Comparison of ENCODE assay signal across 17 cellular contexts in the genomic region with DNA sequence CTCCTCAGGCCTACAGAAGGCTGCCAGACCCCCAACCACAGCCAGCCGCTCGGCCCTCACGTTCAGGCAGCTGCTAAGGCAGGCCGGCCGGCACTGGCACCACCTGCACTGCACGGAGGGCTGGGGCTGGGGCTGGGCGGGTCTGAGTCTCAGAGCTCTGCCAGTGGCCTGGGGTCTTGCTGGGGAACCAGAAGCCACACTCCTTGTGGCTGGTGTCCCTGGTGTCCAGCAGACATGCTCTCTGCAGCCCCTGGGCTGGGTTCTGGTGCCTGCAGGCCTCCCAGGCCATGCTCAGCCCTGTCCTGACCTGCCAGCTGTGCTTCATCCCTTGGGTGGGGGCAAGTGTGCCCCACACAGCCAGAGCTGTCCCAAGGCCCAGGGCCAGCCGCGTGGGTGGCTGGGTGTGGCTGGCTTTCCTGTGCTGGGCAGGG. TPM values are rescaled to one million over a fixed set of nuclear protein-coding genes. Genes with fewer than 3 reads are reported as not detected.
A peak's percentile ranks its signal among the peaks of the same experiment; 100 is the strongest.
DNase-seq lines count a peak whose midpoint lies in the region; ATAC-seq, FAIRE-seq and TF ChIP-seq lines count a peak whose summit lies in the region.
"Had no signal": no experiment of that assay in that cellular context is flagged by ENCODE, and none has a peak within 500 bp of the region (broad histone marks: within the 10 kb centered on the region; RNA-seq: fewer than 3 reads in every experiment).

No MANE protein-coding gene starts in this region.

- POLR2A ChIA-PET in Panc1 (lab: Charles Lee): no interaction called here
- POLR2A ChIA-PET in naive thymus-derived CD4-positive, alpha-beta T cell (lab: Charles Lee): no interaction called here

- CTCF ChIA-PET in Panc1 (lab: Charles Lee): no interaction called here
- CTCF ChIA-PET in naive thymus-derived CD4-positive, alpha-beta T cell (lab: Charles Lee): no interaction called here

- no peaks in the 10 kb centered on the region for H3K9me3 ChIP-seq in GM23248 (ENCODE audit: low read depth)
- no peaks in the 10 kb centered on the region for H3K9me3 ChIP-seq in Panc1 (ENCODE audit: control insufficient read depth, insufficient read depth, low read depth, low read length)
- H3K9me3 ChIP-seq in lower lobe of right lung: no peaks in the 10 kb centered on the region
- no peaks in the 10 kb centered on the region for H3K9me3 ChIP-seq in tibial nerve
- no peaks in the 10 kb centered on the region for H3K9me3 ChIP-seq in naive thymus-derived CD4-positive, alpha-beta T cell (ENCODE audit: control insufficient read depth in 2 of 3, low read length in 3 of 3)
- no peaks in the 10 kb centered on the region for H3K9me3 ChIP-seq in kidney (ENCODE audit: control insufficient read depth in 1 of 2, low read length in 2 of 2)
- H3K9me3 ChIP-seq: Caco-2, thyroid gland had no signal

- no peaks in the 10 kb centered on the region for H3K36me3 Mint-ChIP-seq in naive thymus-derived CD4-positive, alpha-beta T cell
- H3K36me3 Mint-ChIP-seq: activated naive CD4-positive, alpha-beta T cell treated with anti-CD3 and anti-CD28 coated beads, Interleukin-2, amount 50 U/mL, for 72 hours; stimulated activated memory B cell treated with anti-CD40 and anti-IgM and Interleukin-4, amounts not matched to agents 10 μg/mL and 1 μg/mL and 100 μg/mL, for 72 hours; T-cell had no signal

- no peak for FAIRE-seq in kidney (lab: Jason Lieb, UNC)

- ATAC-seq in Panc1 (no peak), lower lobe of right lung (no peak)
- ATAC-seq in naive thymus-derived CD4-positive, alpha-beta T cell: no peak
- ATAC-seq: activated CD4-positive, alpha-beta T cell treated with anti-CD3 and anti-CD28 coated beads for 36 hours; activated naive CD4-positive, alpha-beta T cell treated with anti-CD3 and anti-CD28 coated beads, Interleukin-2, amount 50 U/mL, for 72 hours; activated T-cell treated with anti-CD3 and anti-CD28 coated beads, Interleukin-2, amount 50 U/mL, for 72 hours; left lobe of liver; stimulated activated memory B cell treated with anti-CD40 and anti-IgM and Interleukin-4, amounts not matched to agents 10 μg/mL and 1 μg/mL and 100 μg/mL, for 72 hours; T-cell had no signal

- no peak overlapping the region for H3K4me3 ChIP-seq in GM23248
- no peak overlapping the region for H3K4me3 ChIP-seq in Panc1 (ENCODE audit: low read depth in 2 of 2, low read length in 2 of 2)
- H3K4me3 ChIP-seq in lower lobe of right lung: no peak overlapping the region
- no peak overlapping the region for H3K4me3 ChIP-seq in tibial nerve
- H3K4me3 ChIP-seq in naive thymus-derived CD4-positive, alpha-beta T cell (ENCODE audit: low read length): no peak overlapping the region
- H3K4me3 ChIP-seq in kidney (ENCODE audit: low read length in 2 of 2): no peak overlapping the region
- H3K4me3 ChIP-seq: thyroid gland had no signal

- H3K27me3 Mint-ChIP-seq in naive thymus-derived CD4-positive, alpha-beta T cell: peaks cover 0 to 14% (median 4%) of the 10 kb centered on the region in 5 donors

- H3K4me2 ChIP-seq in GM23248 (ENCODE audit: unreplicated experiment): no peak overlapping the region

- TF ChIP-seq POLR2A in tibial nerve (IDR thresholded peaks at IDR 0.05): no peak

- DNase-seq in GM23248: peak; percentile 48
- DNase-seq in Panc1 (ENCODE audit: low read depth, low spot score): no peak
- DNase-seq in lower lobe of right lung: no peak
- no peak for DNase-seq in tibial nerve (ENCODE audit: low spot score in 2 of 2)
- DNase-seq in NCI-H1092 treated with DMSO at 0.1 percent for 48 hours (lab: John Stamatoyannopoulos, UW): no peak
- DNase-seq in naive thymus-derived CD4-positive, alpha-beta T cell: no peak
- no peak for DNase-seq in kidney
- DNase-seq: activated CD4-positive, alpha-beta T cell treated with anti-CD3 and anti-CD28 coated beads for 36 hours; activated T-cell treated with anti-CD3 and anti-CD28 coated beads, Interleukin-2, amount 50 U/mL, for 72 hours; HCEC 1CT; T-cell; thyroid gland had no signal

- TF ChIP-seq CTCF in Panc1 (IDR thresholded peaks at IDR 0.05) (no peak), lower lobe of right lung (IDR thresholded peaks at IDR 0.05) (no peak), tibial nerve (IDR thresholded peaks at IDR 0.05) (no peak), kidney (IDR thresholded peaks at IDR 0.05; ENCODE audit: borderline replicate concordance, extremely low read depth, insufficient read depth) (no peak)

- H3K36me3 ChIP-seq in GM23248 (ENCODE audit: low read depth): no peaks in the 10 kb centered on the region
- H3K36me3 ChIP-seq in Panc1 (ENCODE audit: control insufficient read depth, insufficient read depth, low read length): no peaks in the 10 kb centered on the region
- peaks cover 3% of the 10 kb centered on the region for H3K36me3 ChIP-seq in lower lobe of right lung
- H3K36me3 ChIP-seq in tibial nerve: peaks cover 0 to 7% (median 0%) of the 10 kb centered on the region in 3 donors
- no peaks in the 10 kb centered on the region for H3K36me3 ChIP-seq in naive thymus-derived CD4-positive, alpha-beta T cell (ENCODE audit: control insufficient read depth in 2 of 3, insufficient read depth in 3 of 3, low read length in 3 of 3)
- H3K36me3 ChIP-seq in kidney (ENCODE audit: control insufficient read depth in 1 of 2, insufficient read depth in 2 of 2, low read length in 2 of 2): no peaks in the 10 kb centered on the region
- H3K36me3 ChIP-seq: thyroid gland had no signal

- H2AFZ ChIP-seq in GM23248: no peak overlapping the region

- no peaks in the 10 kb centered on the region for H4K20me1 ChIP-seq in GM23248 (ENCODE audit: insufficient read depth)

- no TSS peak for BruUV-seq in Panc1 (replicated peaks; lab: Mats Ljungman, UMichigan)

- H3K4me1 ChIP-seq in GM23248 (ENCODE audit: insufficient read depth): peaks cover 9% of the 10 kb centered on the region
- peaks cover 67% of the 10 kb centered on the region for H3K4me1 ChIP-seq in Panc1 (ENCODE audit: control insufficient read depth, insufficient read depth, low read length)
- peaks cover 26% of the 10 kb centered on the region for H3K4me1 ChIP-seq in lower lobe of right lung
- peaks cover 6 to 76% (median 41%) of the 10 kb centered on the region in 4 donors for H3K4me1 ChIP-seq in tibial nerve
- no peaks in the 10 kb centered on the region for H3K4me1 ChIP-seq in naive thymus-derived CD4-positive, alpha-beta T cell (ENCODE audit: control insufficient read depth in 2 of 2, insufficient read depth in 2 of 2, low read length in 2 of 2)
- H3K4me1 ChIP-seq in kidney (ENCODE audit: control insufficient read depth in 1 of 2, insufficient read depth in 1 of 2, low read depth in 1 of 2, low read length in 2 of 2): peaks cover 6 to 14% of the 10 kb centered on the region in 2 donors

- no peak overlapping the region for H3K27ac Mint-ChIP-seq in naive thymus-derived CD4-positive, alpha-beta T cell
- H3K27ac Mint-ChIP-seq: activated CD4-positive, alpha-beta T cell treated with anti-CD3 and anti-CD28 coated beads for 36 hours; activated naive CD4-positive, alpha-beta T cell treated with anti-CD3 and anti-CD28 coated beads, Interleukin-2, amount 50 U/mL, for 72 hours; activated T-cell treated with anti-CD3 and anti-CD28 coated beads, Interleukin-2, amount 50 U/mL, for 72 hours; stimulated activated memory B cell treated with anti-CD40 and anti-IgM and Interleukin-4, amounts not matched to agents 10 μg/mL and 1 μg/mL and 100 μg/mL, for 72 hours; T-cell had no signal

- WGBS in GM23248 (ENCODE audit: low coverage in 1 of 2, low lambda C conversion rate in 2 of 2, missing lambda C conversion rate in 2 of 2), 2 experiments: 75 to 80% methylated on average over 9 of the region's 9 CpGs
- WGBS in tibial nerve, 2 donors: 70% methylated on average over 6 of the region's 9 CpGs; no CpG with 5 or more reads in 1 of the 2 donors

- H3K9me2 ChIP-seq in GM23248 (ENCODE audit: insufficient read depth): no peaks in the 10 kb centered on the region

- H3K9me3 Mint-ChIP-seq in naive thymus-derived CD4-positive, alpha-beta T cell: no peaks in the 10 kb centered on the region
- H3K9me3 Mint-ChIP-seq: activated naive CD4-positive, alpha-beta T cell treated with anti-CD3 and anti-CD28 coated beads, Interleukin-2, amount 50 U/mL, for 72 hours; activated T-cell treated with anti-CD3 and anti-CD28 coated beads, Interleukin-2, amount 50 U/mL, for 72 hours; stimulated activated memory B cell treated with anti-CD40 and anti-IgM and Interleukin-4, amounts not matched to agents 10 μg/mL and 1 μg/mL and 100 μg/mL, for 72 hours; T-cell had no signal

- no peak overlapping the region for H3K27ac ChIP-seq in GM23248
- peak overlapping the region; percentile 69 for H3K27ac ChIP-seq in Panc1 (ENCODE audit: low read length)
- peak overlapping the region; percentile 41 for H3K27ac ChIP-seq in lower lobe of right lung
- H3K27ac ChIP-seq in tibial nerve: peak overlapping the region; percentile 25 to 95 (median 86)
- H3K27ac ChIP-seq in naive thymus-derived CD4-positive, alpha-beta T cell (ENCODE audit: low read depth, low read length): no peak overlapping the region
- no peak overlapping the region for H3K27ac ChIP-seq in kidney (ENCODE audit: low read depth in 2 of 2, low read length in 2 of 2)

- in situ Hi-C loops in GM23248 (cut with MboI) (no loop called here), Panc1 (cut with HindIII; ENCODE audit: low pct_unique_long_range_greater_than_20kb, low sequenced_read_pairs) (no loop called here)

- no peaks in the 10 kb centered on the region for H3K79me2 ChIP-seq in GM23248 (ENCODE audit: insufficient read depth)

- no peaks in the 10 kb centered on the region for H3F3A ChIP-seq in GM23248 (ENCODE audit: insufficient read depth)

- intact Hi-C loops in Panc1 (cut with micrococcal nuclease; ENCODE audit: unreplicated experiment) (no loop called here), lower lobe of right lung (cut with DNase I) (no loop called here), kidney (cut with DNase I) (no loop called here)
- intact Hi-C loops in naive thymus-derived CD4-positive, alpha-beta T cell (cut with micrococcal nuclease): no loop called here

- TF ChIP-seq EP300 in tibial nerve (IDR thresholded peaks at IDR 0.05): no peak

- no peak overlapping the region for H3K4me3 Mint-ChIP-seq in naive thymus-derived CD4-positive, alpha-beta T cell
- H3K4me3 Mint-ChIP-seq: activated CD4-positive, alpha-beta T cell treated with anti-CD3 and anti-CD28 coated beads for 36 hours; activated T-cell treated with anti-CD3 and anti-CD28 coated beads, Interleukin-2, amount 50 U/mL, for 72 hours; stimulated activated memory B cell treated with anti-CD40 and anti-IgM and Interleukin-4, amounts not matched to agents 10 μg/mL and 1 μg/mL and 100 μg/mL, for 72 hours; T-cell had no signal

- H3K9ac ChIP-seq in GM23248: peak overlapping the region; percentile 31; the same call in 1 of the 2 replicates
- H3K9ac ChIP-seq in kidney (ENCODE audit: low read length in 2 of 2): no peak overlapping the region

- no peaks in the 10 kb centered on the region for H3K27me3 ChIP-seq in GM23248 (replicated peaks; ENCODE audit: insufficient read depth)
- H3K27me3 ChIP-seq in Panc1 (ENCODE audit: control insufficient read depth, insufficient read depth, low read length): no peaks in the 10 kb centered on the region
- no peaks in the 10 kb centered on the region for H3K27me3 ChIP-seq in lower lobe of right lung (ENCODE audit: low read depth)
- no peaks in the 10 kb centered on the region for H3K27me3 ChIP-seq in tibial nerve
- H3K27me3 ChIP-seq in naive thymus-derived CD4-positive, alpha-beta T cell (ENCODE audit: control insufficient read depth in 2 of 2, insufficient read depth in 2 of 2, low read length in 2 of 2): no peaks in the 10 kb centered on the region
- H3K27me3 ChIP-seq: thyroid gland had no signal

- peaks cover 0 to 3% (median 0%) of the 10 kb centered on the region in 7 donors for H3K4me1 Mint-ChIP-seq in naive thymus-derived CD4-positive, alpha-beta T cell
- H3K4me1 Mint-ChIP-seq: activated CD4-positive, alpha-beta T cell treated with anti-CD3 and anti-CD28 coated beads for 36 hours had no signal

RNA-seq across cellular contexts. Expression of gene BAHCC1, which starts 42.0 kb away (rescaled TPM):
- total RNA-seq in GM23248 (2014; rRNA removed; shearing (Covaris generic)): 3.0 and 5.2 TPM in 2 replicates
- polyA plus RNA-seq in GM23248 (2016; fragmentation: Nextera tagmentation; extraction: Ambion mirVana) (0.91 and 1.3 TPM in 2 replicates), kidney (ENCODE audit: insufficient read depth, low read depth, low replicate concordance) (2.6 TPM)
- total RNA-seq in Panc1 (2021; ENCODE audit: unreplicated experiment) (77.4 TPM), lower lobe of right lung (19.9 TPM), tibial nerve (10 to 100 TPM; 15.1 to 38.7 (median 27.4) TPM), kidney (20.5 TPM)
- polyA plus RNA-seq in Panc1 (2012; ENCODE audit: insufficient read length): 129 TPM
- total RNA-seq in naive thymus-derived CD4-positive, alpha-beta T cell: 1 to 10 TPM in 1 of 5 experiments, under 1 TPM in 3, not detected in 1; 0.05 to 3.8 (median 0.68) TPM
- polyA plus RNA-seq in naive thymus-derived CD4-positive, alpha-beta T cell: not detected
- total RNA-seq: activated CD8-positive, alpha-beta memory T cell treated with anti-CD3 and anti-CD28 coated beads for 36 hours had no signal

Comparison
In these comparisons a context has a peak if more than half of its experiments do, and no peak if none do; other contexts are left out.
1. H3K27ac ChIP-seq: peak in Panc1 (single experiment), lower lobe of right lung (single experiment) and tibial nerve (4 of 4); none in GM23248 (single experiment), naive thymus-derived CD4-positive, alpha-beta T cell (single experiment) and kidney (0 of 2).